Comparison of ENCODE assay signal across 8 cellular contexts in the genomic region with DNA sequence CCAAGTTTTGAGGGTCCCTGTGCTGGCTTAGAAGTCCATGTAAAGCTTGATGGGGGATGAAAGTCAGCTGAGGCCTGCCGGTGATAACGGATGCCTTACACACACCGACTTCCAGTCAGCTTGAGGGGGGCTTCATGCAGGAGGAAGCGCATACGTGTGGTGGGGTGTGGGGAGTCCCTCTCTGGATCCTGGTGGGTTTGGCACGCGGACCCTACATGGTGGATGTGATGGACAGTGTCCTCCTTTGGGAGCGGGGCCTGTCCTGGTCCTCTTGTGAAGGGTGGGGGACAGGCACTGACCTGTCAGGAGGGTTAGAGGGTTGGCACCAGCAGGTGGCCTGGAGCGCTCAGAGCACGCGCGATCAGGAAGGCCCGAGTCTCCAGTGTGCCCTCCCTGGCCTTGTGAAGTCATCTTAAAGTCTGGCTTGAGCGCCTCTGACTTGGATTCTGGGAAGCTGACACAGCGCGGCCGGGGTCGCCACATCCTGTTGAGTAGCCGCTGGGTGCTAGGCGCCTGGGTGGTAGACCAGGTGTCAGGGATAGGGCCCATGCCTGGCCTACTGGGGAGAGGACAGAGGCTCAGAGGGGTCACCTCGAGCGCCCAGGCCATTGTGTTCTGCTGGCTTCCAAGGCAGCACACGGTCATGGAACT. TPM values are rescaled to one million over a fixed set of nuclear protein-coding genes. Genes with fewer than 3 reads are reported as not detected.
DNase-seq lines count a peak whose midpoint lies in the region; ATAC-seq and TF ChIP-seq lines count a peak whose summit lies in the region.

No MANE protein-coding gene starts in this region.

- peaks cover 61% of the 10 kb centered on the region for H3K4me1 ChIP-seq in adipocyte (ENCODE audit: control insufficient read depth, insufficient read depth, low read length)
- peaks cover 14 to 36% of the 10 kb centered on the region in 2 donors for H3K4me1 ChIP-seq in lung (ENCODE audit: control insufficient read depth in 2 of 2, insufficient read depth in 2 of 2, low read length in 2 of 2)

- peak overlapping the region; percentile 96 for H3K9ac ChIP-seq in adipocyte (ENCODE audit: low read length)

- CTCF ChIA-PET in HEK293T (lab: Yijun Ruan, JAX) = interaction anchor here (0.8 kb wide), 1 partner anchor 33 kb away, joined by 3 read pairs; no protein-coding TSS in a partner anchor

- peak; percentile 35 for DNase-seq in stimulated activated CD4-positive, alpha-beta T cell treated with anti-CD3 and anti-CD28 coated beads, Interleukin-1b, Interleukin-23, amount 100 ng/mL, for 48 hours
- no peak for DNase-seq in stimulated activated CD4-positive, alpha-beta T cell treated with anti-CD3 and anti-CD28 coated beads, Interleukin-12 subunit alpha, Interleukin-12 subunit beta, amount 100 ng/mL, for 4 hours
- DNase-seq in adipocyte (ENCODE audit: low read depth) (no peak), lung (ENCODE audit: low spot score) (no peak), midbrain (lab: John Stamatoyannopoulos, UW) (no peak), HEK293T (ENCODE audit: extremely low spot score) (no peak), NCI-H2171 treated with DMSO at 0.1 percent for 48 hours (lab: John Stamatoyannopoulos, UW) (no peak)
- no peak for DNase-seq in activated CD4-positive, CD25-positive, alpha-beta regulatory T cell (lab: John Stamatoyannopoulos, UW)

- POLR2A ChIA-PET in HEK293T (lab: Yijun Ruan, JAX) = interaction anchor here (1.1 kb wide), 1 partner anchor 141 kb away, joined by 8 read pairs; the partner anchor contains the start of gene CIRBP

- TF ChIP-seq CTCF in lung (IDR thresholded peaks at IDR 0.05; ENCODE audit: control extremely low read depth, extremely low read depth) = no peak

- ATAC-seq in lung (ENCODE audit: insufficient read depth, low FRiP score) = no peak

- peaks cover 7% of the 10 kb centered on the region for H3K36me3 ChIP-seq in adipocyte (ENCODE audit: control insufficient read depth, insufficient read depth, low read length, severe bottlenecking)
- peaks cover 0 to 14% of the 10 kb centered on the region in 2 donors for H3K36me3 ChIP-seq in lung (ENCODE audit: control insufficient read depth in 2 of 2, insufficient read depth in 2 of 2, low read length in 2 of 2)

- WGBS in lung, 2 donors = 68 to 70% methylated on average over 23 of the region's 23 CpGs

- H3K27me3 ChIP-seq in adipocyte (replicated peaks; ENCODE audit: control insufficient read depth, insufficient read depth, low read length) = no peaks in the 10 kb centered on the region
- H3K27me3 ChIP-seq in lung (ENCODE audit: control insufficient read depth, insufficient read depth) = no peaks in the 10 kb centered on the region

- H3K27ac ChIP-seq in lung (ENCODE audit: low read depth in 1 of 2, low read length in 1 of 2) = peak overlapping the region; percentile 34 to 93

- H3K9me3 ChIP-seq in adipocyte (ENCODE audit: control insufficient read depth, low read length) = no peaks in the 10 kb centered on the region
- H3K9me3 ChIP-seq in lung (ENCODE audit: control insufficient read depth in 2 of 2, insufficient read depth in 1 of 2, low read length in 1 of 2) = no peaks in the 10 kb centered on the region

- H3K4me3 ChIP-seq in adipocyte (ENCODE audit: low read length) = peak overlapping the region; percentile 89
- H3K4me3 ChIP-seq in lung = no peak overlapping the region

TF ChIP-seq in HEK293T, 16 proteins besides CTCF, POLR2A, EP300 and RAD21:
- no peak for TF ChIP-seq ZNF384 (IDR thresholded peaks at IDR 0.05)
- no peak for TF ChIP-seq FOXM1 (IDR thresholded peaks at IDR 0.05; ENCODE audit: borderline replicate concordance)
- TF ChIP-seq NFRKB (IDR thresholded peaks at IDR 0.05) = no peak
- TF ChIP-seq CTBP1 (IDR thresholded peaks at IDR 0.05; ENCODE audit: borderline replicate concordance) = no peak
- no peak for TF ChIP-seq FOXA1 (IDR thresholded peaks at IDR 0.05)
- no peak for TF ChIP-seq SUZ12 (IDR thresholded peaks at IDR 0.05)
- no peak for TF ChIP-seq SP1 (IDR thresholded peaks at IDR 0.05)
- no peak for TF ChIP-seq BHLHE40 (IDR thresholded peaks at IDR 0.05; ENCODE audit: borderline replicate concordance)
- TF ChIP-seq HDGF (IDR thresholded peaks at IDR 0.05; ENCODE audit: borderline replicate concordance) = no peak
- TF ChIP-seq ELF4 (IDR thresholded peaks at IDR 0.05) = no peak
- no peak for TF ChIP-seq LEF1 (IDR thresholded peaks at IDR 0.05; ENCODE audit: borderline replicate concordance)
- TF ChIP-seq ARNT (IDR thresholded peaks at IDR 0.05) = no peak
- TF ChIP-seq PKNOX1 (IDR thresholded peaks at IDR 0.05) = no peak
- no peak for TF ChIP-seq TARDBP (IDR thresholded peaks at IDR 0.05)
- no peak for TF ChIP-seq L3MBTL2 (conservative IDR thresholded peaks at IDR 0.05)
- no peak for TF ChIP-seq FOXK2 (IDR thresholded peaks at IDR 0.05)

RNA-seq across cellular contexts. Expression of gene DAZAP1, which starts 2.9 kb away (rescaled TPM):
- total RNA-seq in lung = 100 to 1,000 TPM in 1 of 2 donors, 10 to 100 TPM in 1; 61.4 to 125 TPM
- polyA plus RNA-seq in lung = 10 to 100 TPM; 77.3 to 82.8 TPM

RNA-seq across cellular contexts. Expression of gene GAMT, which starts 8.9 kb away (rescaled TPM):
- total RNA-seq in lung = 1 to 10 TPM; 7.1 to 8.6 TPM
- polyA plus RNA-seq in lung = 1 to 10 TPM; 2.9 to 7.6 TPM

RNA-seq across cellular contexts. Expression of gene NDUFS7, which starts 26.6 kb away (rescaled TPM):
- total RNA-seq in lung = 100 to 1,000 TPM in 1 of 2 donors, 10 to 100 TPM in 1; 33.4 to 114 TPM
- polyA plus RNA-seq in lung = 100 to 1,000 TPM; 103 to 133 TPM

RNA-seq across cellular contexts. Expression of gene RPS15, which starts 27.9 kb away (rescaled TPM):
- total RNA-seq in lung = 1,000 to 10,000 TPM in 1 of 2 donors, 100 to 1,000 TPM in 1; 574 to 1,157 TPM
- polyA plus RNA-seq in lung = 1,000 to 10,000 TPM; 2,710 to 2,993 TPM

RNA-seq across cellular contexts. Expression of gene APC2, which starts 39.7 kb away (rescaled TPM):
- total RNA-seq in lung = under 1 TPM; 0.15 to 0.37 TPM
- under 1 TPM; 0.01 to 0.04 TPM for polyA plus RNA-seq in lung
